ENCODE assay signal across 1 cellular context in the genomic region with DNA sequence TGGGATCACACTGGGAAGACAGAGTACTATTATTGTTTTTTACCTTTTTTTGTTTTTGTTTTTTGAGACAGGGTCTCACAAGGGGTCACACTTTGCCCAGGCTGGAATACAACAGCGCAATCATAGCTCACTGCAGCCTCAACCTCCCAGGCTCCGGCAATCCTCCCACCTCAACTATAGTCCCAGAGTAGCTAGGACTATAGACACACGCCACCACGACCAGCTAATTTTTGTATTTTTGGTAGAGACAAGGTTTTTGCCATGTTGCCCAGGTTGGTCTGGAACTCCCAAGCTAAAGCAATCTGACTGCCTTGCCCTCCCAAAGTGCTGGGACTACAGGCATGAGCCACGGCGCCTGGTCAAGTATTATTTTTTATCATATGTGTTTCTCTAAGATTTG.
TF ChIP-seq lines count a peak whose summit lies in the region.

No MANE protein-coding gene starts in this region.

TF ChIP-seq in HepG2, 621 proteins besides CTCF, POLR2A, EP300 and RAD21 (continued from another document):
- TF ChIP-seq, protein P1, sequence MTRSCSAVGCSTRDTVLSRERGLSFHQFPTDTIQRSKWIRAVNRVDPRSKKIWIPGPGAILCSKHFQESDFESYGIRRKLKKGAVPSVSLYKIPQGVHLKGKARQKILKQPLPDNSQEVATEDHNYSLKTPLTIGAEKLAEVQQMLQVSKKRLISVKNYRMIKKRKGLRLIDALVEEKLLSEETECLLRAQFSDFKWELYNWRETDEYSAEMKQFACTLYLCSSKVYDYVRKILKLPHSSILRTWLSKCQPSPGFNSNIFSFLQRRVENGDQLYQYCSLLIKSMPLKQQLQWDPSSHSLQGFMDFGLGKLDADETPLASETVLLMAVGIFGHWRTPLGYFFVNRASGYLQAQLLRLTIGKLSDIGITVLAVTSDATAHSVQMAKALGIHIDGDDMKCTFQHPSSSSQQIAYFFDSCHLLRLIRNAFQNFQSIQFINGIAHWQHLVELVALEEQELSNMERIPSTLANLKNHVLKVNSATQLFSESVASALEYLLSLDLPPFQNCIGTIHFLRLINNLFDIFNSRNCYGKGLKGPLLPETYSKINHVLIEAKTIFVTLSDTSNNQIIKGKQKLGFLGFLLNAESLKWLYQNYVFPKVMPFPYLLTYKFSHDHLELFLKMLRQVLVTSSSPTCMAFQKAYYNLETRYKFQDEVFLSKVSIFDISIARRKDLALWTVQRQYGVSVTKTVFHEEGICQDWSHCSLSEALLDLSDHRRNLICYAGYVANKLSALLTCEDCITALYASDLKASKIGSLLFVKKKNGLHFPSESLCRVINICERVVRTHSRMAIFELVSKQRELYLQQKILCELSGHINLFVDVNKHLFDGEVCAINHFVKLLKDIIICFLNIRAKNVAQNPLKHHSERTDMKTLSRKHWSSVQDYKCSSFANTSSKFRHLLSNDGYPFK (CRISPR knock-in tag; IDR thresholded peaks at IDR 0.05; ENCODE audit: borderline replicate concordance) = no peak
- TF ChIP-seq, protein P2, sequence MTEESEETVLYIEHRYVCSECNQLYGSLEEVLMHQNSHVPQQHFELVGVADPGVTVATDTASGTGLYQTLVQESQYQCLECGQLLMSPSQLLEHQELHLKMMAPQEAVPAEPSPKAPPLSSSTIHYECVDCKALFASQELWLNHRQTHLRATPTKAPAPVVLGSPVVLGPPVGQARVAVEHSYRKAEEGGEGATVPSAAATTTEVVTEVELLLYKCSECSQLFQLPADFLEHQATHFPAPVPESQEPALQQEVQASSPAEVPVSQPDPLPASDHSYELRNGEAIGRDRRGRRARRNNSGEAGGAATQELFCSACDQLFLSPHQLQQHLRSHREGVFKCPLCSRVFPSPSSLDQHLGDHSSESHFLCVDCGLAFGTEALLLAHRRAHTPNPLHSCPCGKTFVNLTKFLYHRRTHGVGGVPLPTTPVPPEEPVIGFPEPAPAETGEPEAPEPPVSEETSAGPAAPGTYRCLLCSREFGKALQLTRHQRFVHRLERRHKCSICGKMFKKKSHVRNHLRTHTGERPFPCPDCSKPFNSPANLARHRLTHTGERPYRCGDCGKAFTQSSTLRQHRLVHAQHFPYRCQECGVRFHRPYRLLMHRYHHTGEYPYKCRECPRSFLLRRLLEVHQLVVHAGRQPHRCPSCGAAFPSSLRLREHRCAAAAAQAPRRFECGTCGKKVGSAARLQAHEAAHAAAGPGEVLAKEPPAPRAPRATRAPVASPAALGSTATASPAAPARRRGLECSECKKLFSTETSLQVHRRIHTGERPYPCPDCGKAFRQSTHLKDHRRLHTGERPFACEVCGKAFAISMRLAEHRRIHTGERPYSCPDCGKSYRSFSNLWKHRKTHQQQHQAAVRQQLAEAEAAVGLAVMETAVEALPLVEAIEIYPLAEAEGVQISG (CRISPR knock-in tag; IDR thresholded peaks at IDR 0.05) = no peak
- TF ChIP-seq, protein P3, sequence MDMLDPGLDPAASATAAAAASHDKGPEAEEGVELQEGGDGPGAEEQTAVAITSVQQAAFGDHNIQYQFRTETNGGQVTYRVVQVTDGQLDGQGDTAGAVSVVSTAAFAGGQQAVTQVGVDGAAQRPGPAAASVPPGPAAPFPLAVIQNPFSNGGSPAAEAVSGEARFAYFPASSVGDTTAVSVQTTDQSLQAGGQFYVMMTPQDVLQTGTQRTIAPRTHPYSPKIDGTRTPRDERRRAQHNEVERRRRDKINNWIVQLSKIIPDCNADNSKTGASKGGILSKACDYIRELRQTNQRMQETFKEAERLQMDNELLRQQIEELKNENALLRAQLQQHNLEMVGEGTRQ (IDR thresholded peaks at IDR 0.05; ENCODE audit: low read depth, low read length) = no peak
- TF ChIP-seq, protein P3 (CRISPR knock-in tag; IDR thresholded peaks at IDR 0.05; ENCODE audit: borderline replicate concordance) = 0 out of 2 replicates have a peak, but pooled peaks have one; percentile 28
- TF ChIP-seq, protein P4, sequence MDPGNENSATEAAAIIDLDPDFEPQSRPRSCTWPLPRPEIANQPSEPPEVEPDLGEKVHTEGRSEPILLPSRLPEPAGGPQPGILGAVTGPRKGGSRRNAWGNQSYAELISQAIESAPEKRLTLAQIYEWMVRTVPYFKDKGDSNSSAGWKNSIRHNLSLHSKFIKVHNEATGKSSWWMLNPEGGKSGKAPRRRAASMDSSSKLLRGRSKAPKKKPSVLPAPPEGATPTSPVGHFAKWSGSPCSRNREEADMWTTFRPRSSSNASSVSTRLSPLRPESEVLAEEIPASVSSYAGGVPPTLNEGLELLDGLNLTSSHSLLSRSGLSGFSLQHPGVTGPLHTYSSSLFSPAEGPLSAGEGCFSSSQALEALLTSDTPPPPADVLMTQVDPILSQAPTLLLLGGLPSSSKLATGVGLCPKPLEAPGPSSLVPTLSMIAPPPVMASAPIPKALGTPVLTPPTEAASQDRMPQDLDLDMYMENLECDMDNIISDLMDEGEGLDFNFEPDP (CRISPR knock-in tag; conservative IDR thresholded peaks at IDR 0.05) = 0 out of 2 replicates have a peak, but pooled peaks have one; percentile 42
- TF ChIP-seq, protein P5, sequence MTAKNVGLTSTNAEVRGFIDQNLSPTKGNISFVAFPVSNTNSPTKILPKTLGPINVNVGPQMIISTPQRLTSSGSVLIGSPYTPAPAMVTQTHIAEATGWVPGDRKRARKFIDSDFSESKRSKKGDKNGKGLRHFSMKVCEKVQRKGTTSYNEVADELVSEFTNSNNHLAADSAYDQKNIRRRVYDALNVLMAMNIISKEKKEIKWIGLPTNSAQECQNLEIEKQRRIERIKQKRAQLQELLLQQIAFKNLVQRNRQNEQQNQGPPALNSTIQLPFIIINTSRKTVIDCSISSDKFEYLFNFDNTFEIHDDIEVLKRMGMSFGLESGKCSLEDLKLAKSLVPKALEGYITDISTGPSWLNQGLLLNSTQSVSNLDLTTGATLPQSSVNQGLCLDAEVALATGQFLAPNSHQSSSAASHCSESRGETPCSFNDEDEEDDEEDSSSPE (CRISPR knock-in tag; IDR thresholded peaks at IDR 0.05) = no peak
- TF ChIP-seq ZNF547 (CRISPR knock-in tag; IDR thresholded peaks at IDR 0.05) (0 out of 2 replicates have a peak, but pooled peaks have one; percentile 7), NFYB (CRISPR knock-in tag; IDR thresholded peaks at IDR 0.05) (no peak), CCDC6 (CRISPR knock-in tag; IDR thresholded peaks at IDR 0.05) (no peak), ZNF788 (CRISPR knock-in tag; IDR thresholded peaks at IDR 0.05; ENCODE audit: borderline replicate concordance) (peak; percentile 33; the same call in 1 of the 2 replicates), MLLT10 (CRISPR knock-in tag; IDR thresholded peaks at IDR 0.05) (no peak), ATM (IDR thresholded peaks at IDR 0.05; ENCODE audit: borderline replicate concordance) (no peak), ZNF772 (CRISPR knock-in tag; IDR thresholded peaks at IDR 0.05) (0 out of 2 replicates have a peak, but pooled peaks have one; percentile 28)
- TF ChIP-seq, protein P6, sequence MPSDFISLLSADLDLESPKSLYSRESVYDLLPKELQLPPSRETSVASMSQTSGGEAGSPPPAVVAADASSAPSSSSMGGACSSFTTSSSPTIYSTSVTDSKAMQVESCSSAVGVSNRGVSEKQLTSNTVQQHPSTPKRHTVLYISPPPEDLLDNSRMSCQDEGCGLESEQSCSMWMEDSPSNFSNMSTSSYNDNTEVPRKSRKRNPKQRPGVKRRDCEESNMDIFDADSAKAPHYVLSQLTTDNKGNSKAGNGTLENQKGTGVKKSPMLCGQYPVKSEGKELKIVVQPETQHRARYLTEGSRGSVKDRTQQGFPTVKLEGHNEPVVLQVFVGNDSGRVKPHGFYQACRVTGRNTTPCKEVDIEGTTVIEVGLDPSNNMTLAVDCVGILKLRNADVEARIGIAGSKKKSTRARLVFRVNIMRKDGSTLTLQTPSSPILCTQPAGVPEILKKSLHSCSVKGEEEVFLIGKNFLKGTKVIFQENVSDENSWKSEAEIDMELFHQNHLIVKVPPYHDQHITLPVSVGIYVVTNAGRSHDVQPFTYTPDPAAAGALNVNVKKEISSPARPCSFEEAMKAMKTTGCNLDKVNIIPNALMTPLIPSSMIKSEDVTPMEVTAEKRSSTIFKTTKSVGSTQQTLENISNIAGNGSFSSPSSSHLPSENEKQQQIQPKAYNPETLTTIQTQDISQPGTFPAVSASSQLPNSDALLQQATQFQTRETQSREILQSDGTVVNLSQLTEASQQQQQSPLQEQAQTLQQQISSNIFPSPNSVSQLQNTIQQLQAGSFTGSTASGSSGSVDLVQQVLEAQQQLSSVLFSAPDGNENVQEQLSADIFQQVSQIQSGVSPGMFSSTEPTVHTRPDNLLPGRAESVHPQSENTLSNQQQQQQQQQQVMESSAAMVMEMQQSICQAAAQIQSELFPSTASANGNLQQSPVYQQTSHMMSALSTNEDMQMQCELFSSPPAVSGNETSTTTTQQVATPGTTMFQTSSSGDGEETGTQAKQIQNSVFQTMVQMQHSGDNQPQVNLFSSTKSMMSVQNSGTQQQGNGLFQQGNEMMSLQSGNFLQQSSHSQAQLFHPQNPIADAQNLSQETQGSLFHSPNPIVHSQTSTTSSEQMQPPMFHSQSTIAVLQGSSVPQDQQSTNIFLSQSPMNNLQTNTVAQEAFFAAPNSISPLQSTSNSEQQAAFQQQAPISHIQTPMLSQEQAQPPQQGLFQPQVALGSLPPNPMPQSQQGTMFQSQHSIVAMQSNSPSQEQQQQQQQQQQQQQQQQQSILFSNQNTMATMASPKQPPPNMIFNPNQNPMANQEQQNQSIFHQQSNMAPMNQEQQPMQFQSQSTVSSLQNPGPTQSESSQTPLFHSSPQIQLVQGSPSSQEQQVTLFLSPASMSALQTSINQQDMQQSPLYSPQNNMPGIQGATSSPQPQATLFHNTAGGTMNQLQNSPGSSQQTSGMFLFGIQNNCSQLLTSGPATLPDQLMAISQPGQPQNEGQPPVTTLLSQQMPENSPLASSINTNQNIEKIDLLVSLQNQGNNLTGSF (CRISPR knock-in tag; IDR thresholded peaks at IDR 0.05) = 0 out of 2 replicates have a peak, but pooled peaks have one; percentile 27
